Comparison of ENCODE assay signal across 22 cellular contexts in the genomic region with DNA sequence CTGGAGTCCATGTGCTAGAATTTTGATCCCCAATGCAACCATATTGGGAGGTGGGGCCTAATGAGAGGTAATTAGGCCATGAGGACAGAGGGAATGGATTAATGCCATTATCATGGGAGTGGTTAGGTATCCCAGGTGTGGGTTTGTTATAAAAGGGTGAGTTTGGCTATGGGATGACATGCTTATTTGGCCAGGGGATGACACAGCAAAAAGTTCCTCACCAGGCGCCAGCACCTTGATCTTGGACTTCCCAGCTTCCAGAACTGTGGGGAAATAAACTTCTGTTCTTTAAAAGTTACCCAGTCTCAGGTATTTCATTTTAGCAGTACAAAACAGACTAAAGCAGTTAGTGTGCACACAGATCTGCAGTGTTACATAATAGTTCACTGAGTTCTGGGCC.
DNase-seq lines count a peak whose midpoint lies in the region; ATAC-seq, FAIRE-seq and TF ChIP-seq lines count a peak whose summit lies in the region.
"Had no signal": no experiment of that assay in that cellular context is flagged by ENCODE, and none has a peak within 500 bp of the region (broad histone marks: within the 10 kb centered on the region; RNA-seq: fewer than 3 reads in every experiment).

No MANE protein-coding gene starts in this region.

- no peak overlapping the region for H3K27ac ChIP-seq in HepG2 (ENCODE audit: extremely low read length, insufficient read depth, low read length)
- no peak overlapping the region for H3K27ac ChIP-seq in right lobe of liver
- H3K27ac ChIP-seq in IMR-90 (ENCODE audit: insufficient read depth, low read length): no peak overlapping the region
- H3K27ac ChIP-seq in endodermal cell (ENCODE audit: low read depth, low read length): no peak overlapping the region
- H3K27ac ChIP-seq: BLaER1 treated with 17β-estradiol and CSF1 and Interleukin-3, amounts not matched to agents 10 nM and 100 nM; GM23248 had no signal

- no peak overlapping the region for H2AK9ac ChIP-seq in IMR-90 (replicated peaks; ENCODE audit: low read depth, low read length, poor library complexity)

- H3K27ac Mint-ChIP-seq in endodermal cell: peak overlapping the region; percentile 67
- H3K27ac Mint-ChIP-seq: CD14-positive monocyte; CD4-positive, alpha-beta T cell; CD8-positive, alpha-beta memory T cell had no signal

- H2BK120ac ChIP-seq in IMR-90 (ENCODE audit: low read depth, low read length): no peak overlapping the region

- no peak overlapping the region for H4K5ac ChIP-seq in IMR-90 (ENCODE audit: low read depth, low read length)

- TF ChIP-seq POLR2A in HepG2 (IDR thresholded peaks at IDR 0.05; ENCODE audit: insufficient read depth in 1 of 2, low read depth in 2 of 2, low read length in 2 of 2) (no peak), right lobe of liver (IDR thresholded peaks at IDR 0.05) (no peak), IMR-90 (IDR thresholded peaks at IDR 0.05; ENCODE audit: low read depth, low read length) (no peak)

- H2BK15ac ChIP-seq in IMR-90 (ENCODE audit: low read depth, low read length): no peak overlapping the region

- H4K20me1 ChIP-seq in HepG2 (ENCODE audit: insufficient read depth, low read length): no peaks in the 10 kb centered on the region
- H4K20me1 ChIP-seq in IMR-90 (ENCODE audit: insufficient read depth, low read length): no peaks in the 10 kb centered on the region
- H4K20me1 ChIP-seq: BLaER1 treated with 17β-estradiol and CSF1 and Interleukin-3, amounts not matched to agents 10 nM and 100 nM had no signal

- H3K9me1 ChIP-seq in IMR-90 (ENCODE audit: insufficient read depth, low read length): no peaks in the 10 kb centered on the region

- H3K79me1 ChIP-seq in IMR-90 (ENCODE audit: low read depth in 1 of 2, low read length in 2 of 2): no peaks in the 10 kb centered on the region

- 0% methylated on average over 1 of the region's 1 CpG for WGBS in HepG2 (ENCODE audit: low lambda C conversion rate)
- 50% methylated on average over 1 of the region's 1 CpG for WGBS in right lobe of liver (ENCODE audit: insufficient coverage, low coverage, low lambda C conversion rate, missing lambda C conversion rate)
- no CpG with 5 or more reads among the region's 1 CpG for WGBS in IMR-90 (ENCODE audit: extremely low coverage in 2 of 2, insufficient read length in 1 of 2), 2 experiments
- 95 to 100% methylated on average over 1 of the region's 1 CpG for WGBS in endodermal cell (ENCODE audit: insufficient coverage in 1 of 2, insufficient read length in 1 of 2), 2 experiments

- H2AK5ac ChIP-seq in IMR-90 (ENCODE audit: low read depth, low read length): no peak overlapping the region

- no peak overlapping the region for H2BK20ac ChIP-seq in IMR-90 (ENCODE audit: low read depth, low read length)

- H3K4me2 ChIP-seq in HepG2 (ENCODE audit: low read depth, low read length) (no peak overlapping the region), IMR-90 (ENCODE audit: low read depth, low read length) (no peak overlapping the region)
- H3K4me2 ChIP-seq: BLaER1 treated with 17β-estradiol and CSF1 and Interleukin-3, amounts not matched to agents 10 nM and 100 nM had no signal

- dilution Hi-C loops in IMR-90 (cut with HindIII; ENCODE audit: low sequenced_read_pairs, unreplicated experiment): no loop called here

- in situ Hi-C loops in HepG2 (cut with HindIII; ENCODE audit: extremely low pct_ligation_motif_present, low pct_unique_long_range_greater_than_20kb) (no loop called here), IMR-90 (cut with MboI; ENCODE audit: low sequenced_read_pairs) (no loop called here)

- no peak overlapping the region for H4K91ac ChIP-seq in IMR-90 (ENCODE audit: insufficient read depth, low read depth, low read length)

- TF ChIP-seq EP300 in HepG2 (IDR thresholded peaks at IDR 0.05; ENCODE audit: low read depth in 2 of 2, low read length in 2 of 2) (no peak), HepG2 (CRISPR knock-in tag; IDR thresholded peaks at IDR 0.05; ENCODE audit: borderline replicate concordance) (no peak)

- no peak for DNase-seq in HepG2 (ENCODE audit: low spot score)
- DNase-seq in right lobe of liver: no peak
- DNase-seq in IMR-90: no peak
- no peak for DNase-seq in endodermal cell
- no peak for DNase-seq in AG20443 (ENCODE audit: low spot score)
- DNase-seq in NCI-H1105 treated with DMSO at 0.1 percent for 48 hours (lab: John Stamatoyannopoulos, UW): no peak
- DNase-seq: AML-193; BE2C; CD4-positive, alpha-beta T cell; CD8-positive, alpha-beta memory T cell; DMS 273 treated with DMSO at 0.1 percent for 48 hours; DMS79; EL; GDM1; GM23248; HCEC 1CT had no signal

- FAIRE-seq in HepG2 (lab: Jason Lieb, UNC): no peak
- FAIRE-seq: D721Med, GM12878, GM19239, H54 had no signal

- CTCF ChIA-PET in HepG2 (lab: Yijun Ruan, JAX; ENCODE audit: low intra/inter-chr PET ratio, low total read pairs): no interaction called here
- CTCF ChIA-PET in IMR-90 (lab: Yijun Ruan, JAX): no interaction called here

- H3K27me3 Mint-ChIP-seq in endodermal cell (ENCODE audit: insufficient read depth): no peaks in the 10 kb centered on the region
- H3K27me3 Mint-ChIP-seq: CD4-positive, alpha-beta T cell; CD8-positive, alpha-beta memory T cell had no signal

- H3K9me3 Mint-ChIP-seq in endodermal cell: no peaks in the 10 kb centered on the region
- H3K9me3 Mint-ChIP-seq: CD4-positive, alpha-beta T cell had no signal

- no peaks in the 10 kb centered on the region for H3K4me1 ChIP-seq in HepG2 (ENCODE audit: insufficient read depth, low read length)
- H3K4me1 ChIP-seq in right lobe of liver: no peaks in the 10 kb centered on the region
- no peaks in the 10 kb centered on the region for H3K4me1 ChIP-seq in IMR-90 (ENCODE audit: control insufficient read depth, insufficient read depth, low read length)
- no peaks in the 10 kb centered on the region for H3K4me1 ChIP-seq in endodermal cell (ENCODE audit: control insufficient read depth, insufficient read depth, low read length)
- H3K4me1 ChIP-seq: BE2C had no signal

- H3K4me1 Mint-ChIP-seq in endodermal cell: no peaks in the 10 kb centered on the region
- H3K4me1 Mint-ChIP-seq: CD8-positive, alpha-beta memory T cell had no signal

- H3K4me3 Mint-ChIP-seq in endodermal cell: no peak overlapping the region
- H3K4me3 Mint-ChIP-seq: CD14-positive monocyte; CD4-positive, alpha-beta T cell; CD8-positive, alpha-beta memory T cell had no signal

- H3K4ac ChIP-seq in IMR-90 (ENCODE audit: low read depth, low read length): no peak overlapping the region

- intact Hi-C loops in HepG2 (cut with micrococcal nuclease; ENCODE audit: unreplicated experiment) (no loop called here), right lobe of liver (cut with DNase I) (no loop called here), IMR-90 (cut with micrococcal nuclease) (no loop called here)

- H3K36me3 ChIP-seq in HepG2 (replicated peaks in 1 of 2; ENCODE audit: control insufficient read depth in 1 of 2, insufficient read depth in 2 of 2, low read length in 2 of 2) (no peaks in the 10 kb centered on the region), right lobe of liver (no peaks in the 10 kb centered on the region), IMR-90 (ENCODE audit: control insufficient read depth, insufficient read depth, low read length) (no peaks in the 10 kb centered on the region), endodermal cell (ENCODE audit: control insufficient read depth, insufficient read depth, low read length) (no peaks in the 10 kb centered on the region)
- H3K36me3 ChIP-seq: BE2C; BLaER1 treated with 17β-estradiol and CSF1 and Interleukin-3, amounts not matched to agents 10 nM and 100 nM had no signal

- no TSS peak for BruUV-seq in HepG2 (replicated peaks; lab: Mats Ljungman, UMichigan)
- no TSS peak for BruUV-seq in IMR-90 (replicated peaks; lab: Mats Ljungman, UMichigan)

- no peak overlapping the region for H3K56ac ChIP-seq in IMR-90 (ENCODE audit: extremely low read depth, insufficient read depth, low read length)

- H2BK5ac ChIP-seq in IMR-90 (ENCODE audit: low read depth, low read length, poor library complexity, severe bottlenecking): no peak overlapping the region

- POLR2A ChIA-PET in HepG2 (lab: Yijun Ruan, JAX): no interaction called here
- POLR2A ChIA-PET in IMR-90 (lab: Charles Lee; ENCODE audit: unreplicated experiment): no interaction called here

- no peaks in the 10 kb centered on the region for H3K27me3 ChIP-seq in HepG2 (ENCODE audit: control insufficient read depth in 1 of 2, insufficient read depth in 2 of 2, low read length in 2 of 2)
- no peaks in the 10 kb centered on the region for H3K27me3 ChIP-seq in right lobe of liver
- H3K27me3 ChIP-seq in IMR-90 (ENCODE audit: control insufficient read depth, insufficient read depth, low read length): no peaks in the 10 kb centered on the region
- H3K27me3 ChIP-seq in endodermal cell (ENCODE audit: control insufficient read depth, insufficient read depth, low read length, poor library complexity, severe bottlenecking): no peaks in the 10 kb centered on the region
- H3K27me3 ChIP-seq: BLaER1 treated with 17β-estradiol and CSF1 and Interleukin-3, amounts not matched to agents 10 nM and 100 nM had no signal

- TF ChIP-seq CTCF in HepG2 (CRISPR knock-in tag; IDR thresholded peaks at IDR 0.05) (no peak), right lobe of liver (IDR thresholded peaks at IDR 0.05) (no peak), IMR-90 (conservative IDR thresholded peaks at IDR 0.05; ENCODE audit: low read depth, low read length) (no peak), endodermal cell (conservative IDR thresholded peaks at IDR 0.05) (no peak)

- H3K4me3 ChIP-seq in HepG2 (replicated peaks in 1 of 3; ENCODE audit: insufficient read depth in 1 of 3, low read depth in 2 of 3, low read length in 3 of 3) (no peak overlapping the region), right lobe of liver (no peak overlapping the region), IMR-90 (ENCODE audit: insufficient read depth, low read depth, low read length) (no peak overlapping the region), endodermal cell (ENCODE audit: low read length) (no peak overlapping the region)
- H3K4me3 ChIP-seq: BLaER1 treated with 17β-estradiol and CSF1 and Interleukin-3, amounts not matched to agents 10 nM and 100 nM; GM12878; GM23248 had no signal

- H3K23ac ChIP-seq in IMR-90 (ENCODE audit: low read depth, low read length): no peak overlapping the region

- no peak overlapping the region for H2AFZ ChIP-seq in HepG2 (ENCODE audit: low read length)
- no peak overlapping the region for H2AFZ ChIP-seq in IMR-90 (replicated peaks; ENCODE audit: low read length, poor library complexity)
- H2AFZ ChIP-seq: GM23248 had no signal

- H3K18ac ChIP-seq in IMR-90 (ENCODE audit: low read depth, low read length): no peak overlapping the region

- H3K9me3 ChIP-seq in HepG2 (ENCODE audit: low read length): no peaks in the 10 kb centered on the region
- no peaks in the 10 kb centered on the region for H3K9me3 ChIP-seq in right lobe of liver
- H3K9me3 ChIP-seq in IMR-90 (ENCODE audit: control insufficient read depth, insufficient read depth, low read length): no peaks in the 10 kb centered on the region
- no peaks in the 10 kb centered on the region for H3K9me3 ChIP-seq in endodermal cell (ENCODE audit: control insufficient read depth, low read length)
- H3K9me3 ChIP-seq: BE2C; BLaER1 treated with 17β-estradiol and CSF1 and Interleukin-3, amounts not matched to agents 10 nM and 100 nM had no signal

- no peak for ATAC-seq in HepG2
- no peak for ATAC-seq in right lobe of liver
- ATAC-seq in IMR-90 (ENCODE audit: low read depth): no peak
- ATAC-seq: GM12878 had no signal

- H3K9ac ChIP-seq in HepG2 (ENCODE audit: insufficient read depth, low read depth, low read length) (no peak overlapping the region), IMR-90 (ENCODE audit: low read depth, low read length) (no peak overlapping the region), endodermal cell (ENCODE audit: extremely low read depth, low read length, poor library complexity, severe bottlenecking) (no peak overlapping the region)
- H3K9ac ChIP-seq: BLaER1 treated with 17β-estradiol and CSF1 and Interleukin-3, amounts not matched to agents 10 nM and 100 nM; GM23248 had no signal

- H3K36me3 Mint-ChIP-seq in endodermal cell (ENCODE audit: low read depth): no peaks in the 10 kb centered on the region
- H3K36me3 Mint-ChIP-seq: CD14-positive monocyte; CD8-positive, alpha-beta memory T cell had no signal

- TF ChIP-seq RAD21 in HepG2 (CRISPR knock-in tag; IDR thresholded peaks at IDR 0.05) (no peak), IMR-90 (IDR thresholded peaks at IDR 0.05; ENCODE audit: low read length) (no peak)

- no peak overlapping the region for H3K14ac ChIP-seq in IMR-90 (replicated peaks; ENCODE audit: low read depth, low read length)

- no peak overlapping the region for H4K8ac ChIP-seq in IMR-90 (ENCODE audit: low read depth in 2 of 2, low read length in 2 of 2)

- H3K79me2 ChIP-seq in HepG2 (ENCODE audit: insufficient read depth, low read length): no peaks in the 10 kb centered on the region
